9 cellular contexts compared by ENCODE assay signal in genomic region chr22:22410121-22410520, GRCh38.
A peak's percentile ranks its signal among the peaks of the same experiment; 100 is the strongest.
DNase-seq lines count a peak whose midpoint lies in the region; ATAC-seq and TF ChIP-seq lines count a peak whose summit lies in the region.
"Had no signal": no experiment of that assay in that cellular context is flagged by ENCODE, and none has a peak within 500 bp of the region (broad histone marks: within the 10 kb centered on the region; RNA-seq: fewer than 3 reads in every experiment).

No MANE protein-coding gene starts in this region.

- H3K9me3 Mint-ChIP-seq in activated T-cell treated with anti-CD3 and anti-CD28 coated beads, Interleukin-2, amount 50 U/mL, for 72 hours: peaks cover 0 to 3% of the 10 kb centered on the region in 2 donors

- peak; percentile 52 for DNase-seq in BE2C
- peak; percentile 26 for DNase-seq in H4 (ENCODE audit: low spot score)
- DNase-seq in RPMI7951 (ENCODE audit: low read depth): peak; percentile 64
- DNase-seq in islet precursor cell: peak; percentile 64
- no peak for DNase-seq in activated T-cell treated with anti-CD3 and anti-CD28 coated beads, Interleukin-2, amount 50 U/mL, for 72 hours
- no peak for DNase-seq in activated T-cell treated with anti-CD3 and anti-CD28 coated beads for 4 hours
- no peak for DNase-seq in G401 (ENCODE audit: low spot score)
- DNase-seq: effector CD4-positive, alpha-beta T cell had no signal

- no peak overlapping the region for H3K4me3 Mint-ChIP-seq in activated T-cell treated with anti-CD3 and anti-CD28 coated beads, Interleukin-2, amount 50 U/mL, for 72 hours

- H3K36me3 Mint-ChIP-seq in activated T-cell treated with anti-CD3 and anti-CD28 coated beads, Interleukin-2, amount 50 U/mL, for 72 hours (ENCODE audit: insufficient read depth in 2 of 2): no peaks in the 10 kb centered on the region

- no peaks in the 10 kb centered on the region for H3K36me3 ChIP-seq in BE2C

- no peak for ATAC-seq in GM19035 (IDR thresholded peaks at IDR 0.05; ENCODE audit: unreplicated experiment)
- ATAC-seq in activated T-cell treated with anti-CD3 and anti-CD28 coated beads, Interleukin-2, amount 50 U/mL, for 72 hours (replicated peaks in 1 of 2): no peak

- no peaks in the 10 kb centered on the region for H3K4me1 Mint-ChIP-seq in activated T-cell treated with anti-CD3 and anti-CD28 coated beads, Interleukin-2, amount 50 U/mL, for 72 hours (ENCODE audit: low read depth)

- H3K4me1 ChIP-seq in BE2C: no peaks in the 10 kb centered on the region

- no peak overlapping the region for H3K27ac Mint-ChIP-seq in activated T-cell treated with anti-CD3 and anti-CD28 coated beads, Interleukin-2, amount 50 U/mL, for 72 hours

- no peak for TF ChIP-seq CTCF in BE2C (IDR thresholded peaks at IDR 0.05; ENCODE audit: low read depth, low read length)

- H3K27me3 Mint-ChIP-seq in activated T-cell treated with anti-CD3 and anti-CD28 coated beads, Interleukin-2, amount 50 U/mL, for 72 hours (ENCODE audit: low read depth): peaks cover 50% of the 10 kb centered on the region

- no peaks in the 10 kb centered on the region for H3K9me3 ChIP-seq in BE2C

- H3K27me3 ChIP-seq in BE2C: peaks cover 15% of the 10 kb centered on the region

- in situ Hi-C loops in G401 (cut with HindIII; ENCODE audit: low sequenced_read_pairs): no loop called here

- H3K4me3 ChIP-seq in BE2C (ENCODE audit: low read depth, low read length): no peak overlapping the region

Comparison
In these comparisons a context has a peak if more than half of its experiments do, and no peak if none do; other contexts are left out.
1. DNase-seq: peak in BE2C (single experiment), H4 (single experiment), RPMI7951 (single experiment) and islet precursor cell (single experiment); none in activated T-cell treated with anti-CD3 and anti-CD28 coated beads, Interleukin-2, amount 50 U/mL, for 72 hours (0 of 2), activated T-cell treated with anti-CD3 and anti-CD28 coated beads for 4 hours (single experiment) and G401 (single experiment).